ENCODE assay signal across 9 cellular contexts in the genomic region with DNA sequence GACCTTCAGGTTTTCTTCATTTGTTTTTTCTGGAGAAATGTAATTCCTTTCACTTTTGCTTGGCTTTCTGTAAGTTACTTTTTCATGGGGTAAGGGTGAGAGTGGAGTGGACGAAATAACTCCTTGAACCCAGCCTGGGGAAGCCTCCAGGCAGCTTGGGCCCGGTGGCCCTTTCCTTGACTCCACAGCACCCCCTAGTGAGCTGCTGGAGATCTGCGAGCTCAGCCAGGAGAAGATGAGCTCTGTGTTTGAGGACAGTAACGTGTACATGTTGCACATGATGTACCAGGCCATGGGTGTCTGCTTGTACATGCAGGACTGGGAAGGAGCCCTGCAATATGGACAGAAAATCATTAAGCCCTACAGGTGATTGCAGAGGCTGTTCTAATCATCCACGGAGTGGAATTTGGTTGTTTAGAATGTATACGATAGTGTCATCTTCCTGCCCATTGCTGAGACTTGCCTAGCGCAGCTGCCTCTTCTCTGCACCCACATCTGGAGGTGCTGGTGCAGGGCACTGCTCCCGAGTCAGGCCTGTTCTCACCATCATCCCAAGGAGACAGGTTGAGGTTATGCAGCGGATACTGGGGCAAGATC. TPM values are rescaled to one million over a fixed set of nuclear protein-coding genes. Genes with fewer than 3 reads are reported as not detected.
DNase-seq lines count a peak whose midpoint lies in the region; ATAC-seq, FAIRE-seq and TF ChIP-seq lines count a peak whose summit lies in the region.
"Had no signal": no experiment of that assay in that cellular context is flagged by ENCODE, and none has a peak within 500 bp of the region (broad histone marks: within the 10 kb centered on the region; RNA-seq: fewer than 3 reads in every experiment).

No MANE protein-coding gene starts in this region.

- peak; percentile 68 for DNase-seq in ACHN
- DNase-seq in ascending aorta (ENCODE audit: low spot score in 2 of 2): no peak
- DNase-seq in kidney: no peak
- DNase-seq in stimulated activated CD4-positive, alpha-beta T cell treated with anti-CD3 and anti-CD28 coated beads, TNF-alpha, amount 100 ng/mL, for 24 hours (ENCODE audit: low read depth in 3 of 3): peak; percentile 31 to 51 (median 37)

- H3K27me3 ChIP-seq in ascending aorta: no peaks in the 10 kb centered on the region

- intact Hi-C loops in ascending aorta (cut with DNase I): no loop called here
- intact Hi-C loops in kidney (cut with DNase I): no loop called here

- ATAC-seq in HG03460 (IDR thresholded peaks at IDR 0.05; ENCODE audit: unreplicated experiment): peak; percentile 48
- ATAC-seq in SK-N-SH treated with all-trans-retinoic acid at 6 μM for 48 hours: peak; percentile 64
- no peak for ATAC-seq in GM21576 (IDR thresholded peaks at IDR 0.05; ENCODE audit: unreplicated experiment)

- H3K4me1 ChIP-seq in ascending aorta (no peaks in the 10 kb centered on the region), kidney (ENCODE audit: control insufficient read depth in 1 of 2, insufficient read depth in 1 of 2, low read depth in 1 of 2, low read length in 2 of 2) (no peaks in the 10 kb centered on the region)

- FAIRE-seq in kidney (lab: Jason Lieb, UNC): no peak
- FAIRE-seq: islet of Langerhans had no signal

- TF ChIP-seq CTCF in GM12872 (IDR thresholded peaks at IDR 0.05; ENCODE audit: insufficient read depth, low read depth, low read length): peak; percentile 92
- peak; percentile 19 to 70 (median 56) for TF ChIP-seq CTCF in ascending aorta (IDR thresholded peaks at IDR 0.05)
- peak; percentile 51 for TF ChIP-seq CTCF in kidney (IDR thresholded peaks at IDR 0.05; ENCODE audit: borderline replicate concordance, extremely low read depth, insufficient read depth)

- H3K9me3 ChIP-seq in ascending aorta: no peaks in the 10 kb centered on the region
- no peaks in the 10 kb centered on the region for H3K9me3 ChIP-seq in kidney (ENCODE audit: control insufficient read depth in 1 of 2, low read length in 2 of 2)

- H3K27ac ChIP-seq in ascending aorta (no peak overlapping the region), kidney (ENCODE audit: low read depth in 2 of 2, low read length in 2 of 2) (no peak overlapping the region)

- in situ Hi-C loops in ACHN (cut with HindIII; ENCODE audit: low pct_ligation_motif_present, low pct_unique_long_range_greater_than_20kb, low sequenced_read_pairs): loop anchor here (25.0 kb wide), 1 partner anchor 255 kb away; no protein-coding TSS in a partner anchor

- no peak overlapping the region for H3K4me3 ChIP-seq in ascending aorta
- no peak overlapping the region for H3K4me3 ChIP-seq in kidney (ENCODE audit: low read length in 2 of 2)

- H3K9ac ChIP-seq in kidney (ENCODE audit: low read length in 2 of 2): no peak overlapping the region

- H3K36me3 ChIP-seq in ascending aorta (no peaks in the 10 kb centered on the region), kidney (ENCODE audit: control insufficient read depth in 1 of 2, insufficient read depth in 2 of 2, low read length in 2 of 2) (no peaks in the 10 kb centered on the region)

TF ChIP-seq in SK-N-SH treated with all-trans-retinoic acid at 6 μM for 48 hours, 23 proteins besides CTCF, POLR2A, EP300 and RAD21:
- TF ChIP-seq CREB5 (CRISPR knock-in tag; IDR thresholded peaks at IDR 0.05; ENCODE audit: low read depth) (no peak), ZNF565 (CRISPR knock-in tag; conservative IDR thresholded peaks at IDR 0.05; ENCODE audit: low read depth) (no peak), BACH2 (CRISPR knock-in tag; IDR thresholded peaks at IDR 0.05; ENCODE audit: borderline replicate concordance) (no peak), TOX (CRISPR knock-in tag; IDR thresholded peaks at IDR 0.05; ENCODE audit: borderline replicate concordance) (no peak), ARNTL (CRISPR knock-in tag; IDR thresholded peaks at IDR 0.05; ENCODE audit: borderline replicate concordance, low read depth) (no peak), RARB (CRISPR knock-in tag; IDR thresholded peaks at IDR 0.05) (no peak), ISL1 (CRISPR knock-in tag; IDR thresholded peaks at IDR 0.05) (no peak)
- TF ChIP-seq, protein P1, sequence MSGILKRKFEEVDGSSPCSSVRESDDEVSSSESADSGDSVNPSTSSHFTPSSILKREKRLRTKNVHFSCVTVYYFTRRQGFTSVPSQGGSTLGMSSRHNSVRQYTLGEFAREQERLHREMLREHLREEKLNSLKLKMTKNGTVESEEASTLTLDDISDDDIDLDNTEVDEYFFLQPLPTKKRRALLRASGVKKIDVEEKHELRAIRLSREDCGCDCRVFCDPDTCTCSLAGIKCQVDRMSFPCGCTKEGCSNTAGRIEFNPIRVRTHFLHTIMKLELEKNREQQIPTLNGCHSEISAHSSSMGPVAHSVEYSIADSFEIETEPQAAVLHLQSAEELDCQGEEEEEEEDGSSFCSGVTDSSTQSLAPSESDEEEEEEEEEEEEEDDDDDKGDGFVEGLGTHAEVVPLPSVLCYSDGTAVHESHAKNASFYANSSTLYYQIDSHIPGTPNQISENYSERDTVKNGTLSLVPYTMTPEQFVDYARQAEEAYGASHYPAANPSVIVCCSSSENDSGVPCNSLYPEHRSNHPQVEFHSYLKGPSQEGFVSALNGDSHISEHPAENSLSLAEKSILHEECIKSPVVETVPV (CRISPR knock-in tag; IDR thresholded peaks at IDR 0.05): no peak

RNA-seq across cellular contexts. Expression of gene SMYD2, which starts 51.0 kb away (rescaled TPM):
- total RNA-seq in ascending aorta: 2.4 TPM
- 42.9 TPM for total RNA-seq in kidney
- 28.9 TPM for polyA plus RNA-seq in kidney (ENCODE audit: insufficient read depth, low read depth, low replicate concordance)

Comparison
In these comparisons a context has a peak if more than half of its experiments do, and no peak if none do; other contexts are left out.
1. DNase-seq: peak in ACHN (single experiment) and stimulated activated CD4-positive, alpha-beta T cell treated with anti-CD3 and anti-CD28 coated beads, TNF-alpha, amount 100 ng/mL, for 24 hours (3 of 3); none in ascending aorta (0 of 2) and kidney (single experiment).
2. RNA of gene SMYD2, which starts 51.0 kb away (total RNA-seq): 42.9 TPM in kidney (single experiment); 2.4 TPM in ascending aorta (single experiment); every median in the first group is over 10 times any median in the second.
3. Peak in every context shown above with its lines, with median percentiles within 50 percentile points of each other: CTCF ChIP-seq.